ENCODE assay signal across 8 cellular contexts in the genomic region with DNA sequence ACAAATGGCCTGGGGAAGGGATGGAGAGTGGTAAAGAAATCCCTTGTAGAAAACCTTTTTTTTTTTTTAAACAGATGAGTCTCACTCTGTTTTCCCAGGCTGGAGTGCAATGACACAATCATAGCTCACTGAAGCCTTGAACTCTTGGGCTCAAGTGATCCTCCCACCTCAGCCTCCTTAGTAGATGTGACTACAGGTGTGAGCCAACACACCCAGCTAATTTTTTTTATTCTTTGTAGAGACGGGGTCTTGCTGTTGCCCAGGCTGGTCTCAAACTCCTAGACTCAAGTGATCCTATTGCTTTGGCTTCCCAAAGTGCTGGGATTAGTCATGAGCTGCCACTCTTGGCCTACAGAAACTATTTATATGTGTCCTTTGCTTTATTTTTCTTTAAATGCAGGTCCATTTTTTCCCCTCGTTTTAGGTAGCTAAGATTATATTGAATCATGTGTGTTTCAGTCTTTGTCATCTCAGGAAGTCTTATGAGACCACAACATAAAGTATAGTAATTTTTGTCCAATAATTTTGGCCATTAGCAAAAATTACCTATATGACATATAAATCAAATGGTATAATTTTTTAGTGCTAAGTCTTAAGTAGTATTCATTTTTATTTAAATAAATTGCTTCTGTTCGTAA. TPM values are rescaled to one million over a fixed set of nuclear protein-coding genes. Genes with fewer than 3 reads are reported as not detected.
A peak's percentile ranks its signal among the peaks of the same experiment; 100 is the strongest.
DNase-seq lines count a peak whose midpoint lies in the region; ATAC-seq and TF ChIP-seq lines count a peak whose summit lies in the region.
"Had no signal": no experiment of that assay in that cellular context is flagged by ENCODE, and none has a peak within 500 bp of the region (broad histone marks: within the 10 kb centered on the region; RNA-seq: fewer than 3 reads in every experiment).

No MANE protein-coding gene starts in this region.

- dilution Hi-C loops in mammary epithelial cell (cut with HindIII; ENCODE audit: low sequenced_read_pairs): loop anchor here (5.0 kb wide), 1 partner anchor 90 kb away; no protein-coding TSS in a partner anchor

- H3K27me3 ChIP-seq in mammary epithelial cell (ENCODE audit: insufficient read depth, low read length) (no peaks in the 10 kb centered on the region), gastrocnemius medialis (no peaks in the 10 kb centered on the region)

- in situ Hi-C loops in mammary epithelial cell (cut with MboI; ENCODE audit: low sequenced_read_pairs in 2 of 2) (no loop called here), gastrocnemius medialis (cut with MboI; ENCODE audit: low sequenced_read_pairs in 4 of 4) (loop anchor here in 1 of 4 donors (25.0 kb wide), 1 partner anchor 185 kb away; no protein-coding TSS in a partner anchor)

- H3K4me3 ChIP-seq in mammary epithelial cell (replicated peaks in 1 of 3; ENCODE audit: insufficient read depth in 1 of 3, low read depth in 2 of 3, low read length in 3 of 3) (no peak overlapping the region), gastrocnemius medialis (no peak overlapping the region), OCI-LY7 (ENCODE audit: low read depth, low read length, poor library complexity, severe bottlenecking) (no peak overlapping the region)

- WGBS in mammary epithelial cell (ENCODE audit: low coverage, missing lambda C conversion rate): 83% methylated on average over 3 of the region's 3 CpGs

- H3K79me2 ChIP-seq in mammary epithelial cell (ENCODE audit: insufficient read depth, low read length) (peaks cover 6% of the 10 kb centered on the region), OCI-LY7 (ENCODE audit: insufficient read depth, low read depth, low read length) (no peaks in the 10 kb centered on the region)

- H3K27ac ChIP-seq in mammary epithelial cell (ENCODE audit: insufficient read depth, low read depth, low read length) (peak overlapping the region; percentile 97), gastrocnemius medialis (peak overlapping the region; percentile 25 to 71 (median 70)), OCI-LY7 (ENCODE audit: low read depth, low read length, poor library complexity, severe bottlenecking) (no peak overlapping the region)

- H3K36me3 ChIP-seq in mammary epithelial cell (ENCODE audit: insufficient read depth, low read length) (no peaks in the 10 kb centered on the region), gastrocnemius medialis (no peaks in the 10 kb centered on the region), OCI-LY7 (ENCODE audit: insufficient read depth, low read length) (peaks cover 33% of the 10 kb centered on the region)

- CTCF ChIA-PET in mammary epithelial cell (lab: Charles Lee; ENCODE audit: low non-redundant PET): interaction anchor here (0.7 kb wide), 1 partner anchor 167 kb away, joined by 6 read pairs; no protein-coding TSS in a partner anchor
- CTCF ChIA-PET in OCI-LY7 (lab: Charles Lee; ENCODE audit: unreplicated experiment): no interaction called here

- peak; percentile 18 for DNase-seq in EH (ENCODE audit: low read depth)
- peak; percentile 17 for DNase-seq in mammary epithelial cell
- no peak for DNase-seq in gastrocnemius medialis
- no peak for DNase-seq in OCI-LY7 (ENCODE audit: low spot score)
- DNase-seq in RPMI8226: no peak
- DNase-seq: stimulated activated CD4-positive, alpha-beta T cell treated with anti-CD3 and anti-CD28 coated beads, Interleukin-4, amount 100 ng/mL, for 4 hours had no signal

- TF ChIP-seq CTCF in mammary epithelial cell (conservative IDR thresholded peaks at IDR 0.05 in 1 of 2, IDR thresholded peaks at IDR 0.05 in 1 of 2; ENCODE audit: extremely low read depth in 1 of 2, insufficient read depth in 1 of 2, low read depth in 1 of 2, low read length in 2 of 2) (no peak), gastrocnemius medialis (IDR thresholded peaks at IDR 0.05 in 4 of 5, conservative IDR thresholded peaks at IDR 0.05 in 1 of 5) (no peak), OCI-LY7 (conservative IDR thresholded peaks at IDR 0.05; ENCODE audit: low read length) (no peak)

- TF ChIP-seq POLR2A in gastrocnemius medialis (IDR thresholded peaks at IDR 0.05): no peak

- BruUV-seq in mammary epithelial cell (replicated peaks; lab: Mats Ljungman, UMichigan) (no TSS peak), OCI-LY7 (replicated peaks; lab: Mats Ljungman, UMichigan) (no TSS peak)

- H2AFZ ChIP-seq in mammary epithelial cell (ENCODE audit: low read depth, low read length): no peak overlapping the region
- no peak overlapping the region for H2AFZ ChIP-seq in OCI-LY7 (ENCODE audit: low read length)

- H3K4me2 ChIP-seq in mammary epithelial cell (ENCODE audit: insufficient read depth, low read depth, low read length): peak overlapping the region; percentile 72
- no peak overlapping the region for H3K4me2 ChIP-seq in OCI-LY7 (ENCODE audit: low read length)

- H4K20me1 ChIP-seq in mammary epithelial cell (ENCODE audit: insufficient read depth, low read length) (no peaks in the 10 kb centered on the region), OCI-LY7 (ENCODE audit: insufficient read depth, low read length) (no peaks in the 10 kb centered on the region)

- H3K9me3 ChIP-seq in mammary epithelial cell (replicated peaks; ENCODE audit: insufficient read depth, low read length) (no peaks in the 10 kb centered on the region), gastrocnemius medialis (no peaks in the 10 kb centered on the region), OCI-LY7 (ENCODE audit: low read length) (no peaks in the 10 kb centered on the region)

- H3K4me1 ChIP-seq in mammary epithelial cell (ENCODE audit: insufficient read depth, low read length) (peaks cover 49% of the 10 kb centered on the region), gastrocnemius medialis (peaks cover 0 to 14% of the 10 kb centered on the region in 2 donors), OCI-LY7 (ENCODE audit: insufficient read depth, low read length, poor library complexity, severe bottlenecking) (peaks cover 20% of the 10 kb centered on the region)

- ATAC-seq in HG02870 (IDR thresholded peaks at IDR 0.05; ENCODE audit: unreplicated experiment) (peak; percentile 49), gastrocnemius medialis (no peak), HG02678 (IDR thresholded peaks at IDR 0.05; ENCODE audit: unreplicated experiment) (no peak)

- no peaks in the 10 kb centered on the region for H3K9me2 ChIP-seq in OCI-LY7 (ENCODE audit: insufficient read depth, low read length)

- no peak overlapping the region for H3K9ac ChIP-seq in mammary epithelial cell (ENCODE audit: insufficient read depth, low read length)

- POLR2A ChIA-PET in OCI-LY7 (lab: Charles Lee): interaction anchor here (0.6 to 0.7 kb wide), 4 partner anchors 39 to 997 kb away, joined by 3 to 4 read pairs (median 4); no protein-coding TSS in a partner anchor

- intact Hi-C loops in mammary epithelial cell (cut with micrococcal nuclease): no loop called here
- intact Hi-C loops in gastrocnemius medialis (cut with DNase I; ENCODE audit: low total_unique reads): no loop called here
- intact Hi-C loops in OCI-LY7 (cut with micrococcal nuclease; ENCODE audit: unreplicated experiment): no loop called here

RNA-seq across cellular contexts. Expression of gene LPAR6, which starts 10.5 kb away (rescaled TPM):
- 10 to 100 TPM in 1 of 2 donors, 1 to 10 TPM in 1; 7.9 to 17.2 TPM for total RNA-seq in mammary epithelial cell
- polyA plus RNA-seq in mammary epithelial cell: 2.9 TPM
- polyA minus RNA-seq in mammary epithelial cell: 1.0 TPM
- total RNA-seq in gastrocnemius medialis: 10 to 100 TPM in 1 of 4 donors, 1 to 10 TPM in 3; 4.1 to 20.6 (median 6.1) TPM
- total RNA-seq in OCI-LY7 (2014; rRNA removed; shearing (Covaris generic)): 0.10 TPM in 1 of 2 replicates, not detected in the other
- total RNA-seq in OCI-LY7 (2022): not detected in 2 replicates

Comparison
In these comparisons a context has a peak if more than half of its experiments do, and no peak if none do; other contexts are left out.
1. DNase-seq: peak in EH (single experiment) and mammary epithelial cell (single experiment); none in gastrocnemius medialis (0 of 2), OCI-LY7 (single experiment) and RPMI8226 (single experiment).
2. RNA of gene LPAR6, which starts 10.5 kb away (total RNA-seq): 7.9 to 17.2 TPM in mammary epithelial cell and 4.1 to 20.6 TPM in gastrocnemius medialis; 0.10 TPM in OCI-LY7; every median in the first group is over 4 times any median in the second.